In the genomic region with DNA sequence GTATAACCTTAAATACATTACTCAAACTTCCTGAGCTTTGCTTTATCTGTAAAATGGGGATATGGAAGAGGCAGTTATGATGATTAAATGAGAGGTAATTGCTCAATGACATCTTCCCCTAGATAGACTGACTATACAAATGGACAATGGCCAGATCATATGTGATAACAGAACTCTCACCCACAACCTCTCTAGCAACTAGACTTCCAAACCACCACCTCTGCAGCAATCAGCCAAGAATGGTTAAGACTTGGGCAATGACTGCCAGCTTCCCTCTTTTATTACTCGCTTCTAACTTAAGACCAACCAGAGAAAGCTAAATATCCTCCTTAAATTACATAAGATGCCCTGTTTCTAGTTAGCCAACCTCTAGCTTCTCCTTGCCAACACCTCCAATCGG, we compare ENCODE assay signal across 15 cellular contexts.
"Had no signal": no experiment of that assay in that cellular context is flagged by ENCODE, and none has a peak within 500 bp of the region (broad histone marks: within the 10 kb centered on the region; RNA-seq: fewer than 3 reads in every experiment).

No MANE protein-coding gene starts in this region.

- H3K27ac ChIP-seq: breast epithelium, right atrium auricular region, tibial artery had no signal

- H3K9me3 ChIP-seq: breast epithelium, right atrium auricular region, tibial artery had no signal

- H3K36me3 ChIP-seq: breast epithelium, right atrium auricular region had no signal

- H3K27me3 Mint-ChIP-seq: activated CD8-positive, alpha-beta memory T cell treated with anti-CD3 and anti-CD28 coated beads, Interleukin-2, amount 10 ng/mL, durations not matched to agents 7 days and 5 days; activated T-cell treated with anti-CD3 and anti-CD28 coated beads, Interleukin-2, amount 50 U/mL, for 24 hours had no signal

- ATAC-seq: activated CD4-positive, CD25-positive, alpha-beta regulatory T cell treated with anti-CD3 and anti-CD28 coated beads, Interleukin-2, amount 50 U/mL, for 24 hours; activated CD8-positive, alpha-beta memory T cell treated with anti-CD3 and anti-CD28 coated beads, Interleukin-2, amount 10 ng/mL, durations not matched to agents 7 days and 5 days; activated naive CD4-positive, alpha-beta T cell treated with anti-CD3 and anti-CD28 coated beads, Interleukin-2, amount 50 U/mL, for 72 hours; esophagus mucosa had no signal

- H3K27me3 ChIP-seq: breast epithelium, right atrium auricular region, tibial artery had no signal

- H3K4me3 ChIP-seq: breast epithelium, right atrium auricular region, tibial artery had no signal

- H3K9me3 Mint-ChIP-seq: activated naive CD4-positive, alpha-beta T cell treated with anti-CD3 and anti-CD28 coated beads, Interleukin-2, amount 50 U/mL, for 72 hours; activated T-cell treated with anti-CD3 and anti-CD28 coated beads, Interleukin-2, amount 50 U/mL, for 24 hours; endodermal cell had no signal

- H3K4me1 ChIP-seq: breast epithelium had no signal

- H3K4me3 Mint-ChIP-seq: activated CD8-positive, alpha-beta memory T cell treated with anti-CD3 and anti-CD28 coated beads, Interleukin-2, amount 10 ng/mL, durations not matched to agents 7 days and 5 days; activated T-cell treated with anti-CD3 and anti-CD28 coated beads, Interleukin-2, amount 50 U/mL, for 24 hours; endodermal cell had no signal

- DNase-seq: activated CD4-positive, alpha-beta T cell treated with anti-CD3 and anti-CD28 coated beads, Interleukin-2, amount 50 U/mL, for 48 hours; activated CD8-positive, alpha-beta memory T cell treated with anti-CD3 and anti-CD28 coated beads, Interleukin-2, amount 10 ng/mL, durations not matched to agents 7 days and 5 days; activated effector memory CD4-positive, alpha-beta T cell treated with anti-CD3 and anti-CD28 coated beads, Interleukin-2, amount 50 U/mL, for 16 hours; activated T-cell treated with anti-CD3 and anti-CD28 coated beads, Interleukin-2, amount 50 U/mL, for 24 hours; endodermal cell; hippocampal formation; kidney glomerular epithelial cell; mesendoderm; small intestine; tibial artery had no signal

- H3K27ac Mint-ChIP-seq: activated CD8-positive, alpha-beta memory T cell treated with anti-CD3 and anti-CD28 coated beads, Interleukin-2, amount 10 ng/mL, durations not matched to agents 7 days and 5 days; activated naive CD4-positive, alpha-beta T cell treated with anti-CD3 and anti-CD28 coated beads, Interleukin-2, amount 50 U/mL, for 72 hours; activated T-cell treated with anti-CD3 and anti-CD28 coated beads, Interleukin-2, amount 50 U/mL, for 24 hours; endodermal cell had no signal
